ENCODE assay signal across 20 cellular contexts in genomic region chr19:45382426-45382825, GRCh38. TPM values are rescaled to one million over a fixed set of nuclear protein-coding genes. Genes with fewer than 3 reads are reported as not detected.
"Had no signal": no experiment of that assay in that cellular context is flagged by ENCODE, and none has a peak within 500 bp of the region (broad histone marks: within the 10 kb centered on the region; RNA-seq: fewer than 3 reads in every experiment).

No MANE protein-coding gene starts in this region.

- H3K9me3 ChIP-seq: colonic mucosa, heart left ventricle, pancreas, tibial artery, upper lobe of right lung had no signal

- H3K4me3 ChIP-seq: colonic mucosa, heart left ventricle, pancreas, smooth muscle cell, tibial artery, upper lobe of right lung had no signal

- H3K4me1 ChIP-seq: colonic mucosa, pancreas had no signal

- H3K27ac Mint-ChIP-seq: naive thymus-derived CD8-positive, alpha-beta T cell; progenitor cell of endocrine pancreas; stimulated activated memory B cell treated with anti-CD40 and anti-IgM and Interleukin-4, amounts not matched to agents 10 μg/mL and 1 μg/mL and 100 μg/mL, for 72 hours; stimulated activated naive CD8-positive, alpha-beta T cell treated with anti-CD3 and anti-CD28 coated beads, Interleukin-15, Interleukin-2, amounts not matched to agents 100 ng/mL and 50 ng/mL, for 24 hours had no signal

- H3K9me3 Mint-ChIP-seq: naive thymus-derived CD8-positive, alpha-beta T cell; stimulated activated memory B cell treated with anti-CD40 and anti-IgM and Interleukin-4, amounts not matched to agents 10 μg/mL and 1 μg/mL and 100 μg/mL, for 72 hours; stimulated activated naive CD8-positive, alpha-beta T cell treated with anti-CD3 and anti-CD28 coated beads, Interleukin-15, Interleukin-2, amounts not matched to agents 100 ng/mL and 50 ng/mL, for 24 hours had no signal

- ATAC-seq: naive thymus-derived CD8-positive, alpha-beta T cell; pancreas; stimulated activated memory B cell treated with anti-CD40 and anti-IgM and Interleukin-4, amounts not matched to agents 10 μg/mL and 1 μg/mL and 100 μg/mL, for 72 hours; upper lobe of right lung had no signal

- H3K27me3 ChIP-seq: pancreas had no signal

- H3K4me3 Mint-ChIP-seq: naive thymus-derived CD8-positive, alpha-beta T cell; stimulated activated memory B cell treated with anti-CD40 and anti-IgM and Interleukin-4, amounts not matched to agents 10 μg/mL and 1 μg/mL and 100 μg/mL, for 72 hours; stimulated activated naive CD8-positive, alpha-beta T cell treated with anti-CD3 and anti-CD28 coated beads, Interleukin-15, Interleukin-2, amounts not matched to agents 100 ng/mL and 50 ng/mL, for 24 hours had no signal

- H3K36me3 ChIP-seq: colonic mucosa, pancreas, upper lobe of right lung had no signal

- DNase-seq: colonic mucosa; dermis blood vessel endothelial cell; erythroblast; heart left ventricle; hypothalamus; kidney glomerular epithelial cell; naive thymus-derived CD8-positive, alpha-beta T cell; right cardiac atrium; stimulated activated CD4-positive, alpha-beta T cell treated with anti-CD3 and anti-CD28 coated beads, Interleukin-2, amount 100 ng/mL, for 48 hours; tibial artery; upper lobe of right lung had no signal

- H3K4me2 ChIP-seq: smooth muscle cell had no signal

- H3K27ac ChIP-seq: colonic mucosa, heart left ventricle, pancreas, tibial artery, upper lobe of right lung had no signal

- H3K36me3 Mint-ChIP-seq: naive thymus-derived CD8-positive, alpha-beta T cell; stimulated activated memory B cell treated with anti-CD40 and anti-IgM and Interleukin-4, amounts not matched to agents 10 μg/mL and 1 μg/mL and 100 μg/mL, for 72 hours had no signal

RNA-seq across cellular contexts. Expression of gene PPP1R13L, which starts 22.4 kb away (rescaled TPM):
- polyA plus RNA-seq: neural cell had no signal

RNA-seq across cellular contexts. Expression of gene KLC3, which starts 41.9 kb away (rescaled TPM):
- total RNA-seq: colonic mucosa; endothelial cell of umbilical vein; glomerular endothelial cell; mesenteric fat pad; naive thymus-derived CD8-positive, alpha-beta T cell; right cardiac atrium had no signal
- polyA plus RNA-seq: endothelial cell of umbilical vein; naive thymus-derived CD8-positive, alpha-beta T cell; neural cell had no signal
